ENCODE assay signal across 20 cellular contexts in genomic region chr1:93599479-93599878, GRCh38.
DNase-seq lines count a peak whose midpoint lies in the region; ATAC-seq, FAIRE-seq and TF ChIP-seq lines count a peak whose summit lies in the region.
"Had no signal": no experiment of that assay in that cellular context is flagged by ENCODE, and none has a peak within 500 bp of the region (broad histone marks: within the 10 kb centered on the region; RNA-seq: fewer than 3 reads in every experiment).

No MANE protein-coding gene starts in this region.

- no peak for DNase-seq in astrocyte (ENCODE audit: low read depth)
- DNase-seq in kidney = no peak
- DNase-seq in sciatic nerve (ENCODE audit: low spot score) = peak; percentile 23
- DNase-seq in activated CD4-positive, alpha-beta T cell treated with anti-CD3 and anti-CD28 coated beads, Interleukin-2, amount 50 U/mL, for 4 hours = no peak
- DNase-seq in anterior cingulate cortex (lab: John Stamatoyannopoulos, UW) = no peak
- DNase-seq in GM03348 (ENCODE audit: low spot score) = no peak
- no peak for DNase-seq in RCC 7860 (ENCODE audit: low spot score)
- DNase-seq: C1 segment of cervical spinal cord, GDM1, MV-4-11, NCI-H1417, NCI-H187 treated with DMSO at 0.1 percent for 48 hours, NCI-H2171 treated with DMSO at 0.1 percent for 48 hours, NCI-H774 had no signal

- H3K4me3 Mint-ChIP-seq in astrocyte (ENCODE audit: unreplicated experiment) = no peak overlapping the region

- no peak overlapping the region for H3K27ac ChIP-seq in HEK293 (ENCODE audit: extremely low read depth, low read depth, low read length)
- no peak overlapping the region for H3K27ac ChIP-seq in astrocyte (ENCODE audit: low read depth, low read length)
- H3K27ac ChIP-seq in kidney (ENCODE audit: low read depth in 2 of 2, low read length in 2 of 2) = peak overlapping the region; percentile 61 to 78

- H3K4me1 ChIP-seq in HEK293 (ENCODE audit: control insufficient read depth, insufficient read depth, low read length) (no peaks in the 10 kb centered on the region), astrocyte (ENCODE audit: insufficient read depth, low read length) (peaks cover 23% of the 10 kb centered on the region), kidney (ENCODE audit: control insufficient read depth in 1 of 2, insufficient read depth in 1 of 2, low read depth in 1 of 2, low read length in 2 of 2) (peaks cover 43 to 63% of the 10 kb centered on the region in 2 donors)
- H3K4me1 ChIP-seq: HAP-1 had no signal

- H3K9me3 ChIP-seq in HEK293 (ENCODE audit: control insufficient read depth, insufficient read depth, low read depth, low read length) (no peaks in the 10 kb centered on the region), astrocyte (ENCODE audit: insufficient read depth, low read depth, low read length) (no peaks in the 10 kb centered on the region), kidney (ENCODE audit: control insufficient read depth in 1 of 2, low read length in 2 of 2) (no peaks in the 10 kb centered on the region)
- H3K9me3 ChIP-seq: A549, HAP-1 had no signal

- peaks cover 28% of the 10 kb centered on the region for H3K4me1 Mint-ChIP-seq in astrocyte (ENCODE audit: low read depth, unreplicated experiment)

- no peaks in the 10 kb centered on the region for H3K9me3 Mint-ChIP-seq in astrocyte (ENCODE audit: unreplicated experiment)

- H3K4me2 ChIP-seq in astrocyte (ENCODE audit: low read length) = no peak overlapping the region
- H3K4me2 ChIP-seq: A549 had no signal

- FAIRE-seq in astrocyte (lab: Jason Lieb, UNC) (no peak), kidney (lab: Jason Lieb, UNC) (no peak), RCC 7860 (lab: Jason Lieb, UNC) (no peak)
- FAIRE-seq: A549, GM12891, GM18507, K562 had no signal

- no peak overlapping the region for H3K9ac ChIP-seq in astrocyte (ENCODE audit: low read length)
- H3K9ac ChIP-seq in kidney (ENCODE audit: low read length in 2 of 2) = peak overlapping the region in 1 of 2 donors; percentile 26

- TF ChIP-seq CTCF in HEK293 (tag by site-specific recombination; IDR thresholded peaks at IDR 0.05) (no peak), astrocyte (IDR thresholded peaks at IDR 0.05; ENCODE audit: insufficient read depth, low read depth, low read length) (no peak), kidney (IDR thresholded peaks at IDR 0.05; ENCODE audit: borderline replicate concordance, extremely low read depth, insufficient read depth) (no peak)

- peak overlapping the region; percentile 19 for H3K27ac Mint-ChIP-seq in astrocyte (ENCODE audit: unreplicated experiment)

- peaks cover 91% of the 10 kb centered on the region for H4K20me1 ChIP-seq in astrocyte (ENCODE audit: insufficient read depth, low read length)

- POLR2A ChIA-PET in HEK293 (lab: Yijun Ruan, JAX) = no interaction called here

- H3K4me3 ChIP-seq in HEK293 (ENCODE audit: low read depth, low read length) (no peak overlapping the region), astrocyte (ENCODE audit: insufficient read depth, low read depth, low read length) (no peak overlapping the region), kidney (ENCODE audit: low read length in 2 of 2) (no peak overlapping the region)
- H3K4me3 ChIP-seq: A549, HAP-1, K562 had no signal

- intact Hi-C loops in kidney (cut with DNase I) = no loop called here
- intact Hi-C loops in sciatic nerve (cut with DNase I) = no loop called here

- peaks cover 5% of the 10 kb centered on the region for H3K36me3 Mint-ChIP-seq in astrocyte (ENCODE audit: low read depth, unreplicated experiment)

- peaks cover 100% of the 10 kb centered on the region for H3K79me2 ChIP-seq in astrocyte (ENCODE audit: insufficient read depth, low read length)

- no peak for ATAC-seq in sciatic nerve
- ATAC-seq: A549, K562 had no signal

- H3K27me3 Mint-ChIP-seq in astrocyte (ENCODE audit: low read depth, unreplicated experiment) = no peaks in the 10 kb centered on the region

- H3K36me3 ChIP-seq in HEK293 (ENCODE audit: control insufficient read depth in 2 of 2, insufficient read depth in 1 of 2, low read length in 2 of 2) (no peaks in the 10 kb centered on the region), astrocyte (ENCODE audit: insufficient read depth, low read length) (no peaks in the 10 kb centered on the region), kidney (ENCODE audit: control insufficient read depth in 1 of 2, insufficient read depth in 2 of 2, low read length in 2 of 2) (no peaks in the 10 kb centered on the region)
- H3K36me3 ChIP-seq: HAP-1 had no signal

- H2AFZ ChIP-seq in astrocyte (ENCODE audit: low read depth, low read length) = no peak overlapping the region

- H3K27me3 ChIP-seq in astrocyte (ENCODE audit: insufficient read depth, low read length) = no peaks in the 10 kb centered on the region

- CTCF ChIA-PET in HEK293 (lab: Yijun Ruan, JAX) = no interaction called here

TF ChIP-seq in HEK293, 187 proteins besides CTCF, POLR2A, EP300 and RAD21:
- 0 out of 2 replicates have a peak, but pooled peaks have one; percentile 41 for TF ChIP-seq SCRT2 (tag by site-specific recombination; IDR thresholded peaks at IDR 0.05)
- no peak for TF ChIP-seq ZNF610 (tag by site-specific recombination; IDR thresholded peaks at IDR 0.05; ENCODE audit: borderline replicate concordance)

Comparison
In these comparisons a context has a peak if more than half of its experiments do, and no peak if none do; other contexts are left out.
1. H3K27ac ChIP-seq: peak in kidney (2 of 2); none in HEK293 (single experiment) and astrocyte (single experiment).